8 cellular contexts compared by ENCODE assay signal in the genomic region with DNA sequence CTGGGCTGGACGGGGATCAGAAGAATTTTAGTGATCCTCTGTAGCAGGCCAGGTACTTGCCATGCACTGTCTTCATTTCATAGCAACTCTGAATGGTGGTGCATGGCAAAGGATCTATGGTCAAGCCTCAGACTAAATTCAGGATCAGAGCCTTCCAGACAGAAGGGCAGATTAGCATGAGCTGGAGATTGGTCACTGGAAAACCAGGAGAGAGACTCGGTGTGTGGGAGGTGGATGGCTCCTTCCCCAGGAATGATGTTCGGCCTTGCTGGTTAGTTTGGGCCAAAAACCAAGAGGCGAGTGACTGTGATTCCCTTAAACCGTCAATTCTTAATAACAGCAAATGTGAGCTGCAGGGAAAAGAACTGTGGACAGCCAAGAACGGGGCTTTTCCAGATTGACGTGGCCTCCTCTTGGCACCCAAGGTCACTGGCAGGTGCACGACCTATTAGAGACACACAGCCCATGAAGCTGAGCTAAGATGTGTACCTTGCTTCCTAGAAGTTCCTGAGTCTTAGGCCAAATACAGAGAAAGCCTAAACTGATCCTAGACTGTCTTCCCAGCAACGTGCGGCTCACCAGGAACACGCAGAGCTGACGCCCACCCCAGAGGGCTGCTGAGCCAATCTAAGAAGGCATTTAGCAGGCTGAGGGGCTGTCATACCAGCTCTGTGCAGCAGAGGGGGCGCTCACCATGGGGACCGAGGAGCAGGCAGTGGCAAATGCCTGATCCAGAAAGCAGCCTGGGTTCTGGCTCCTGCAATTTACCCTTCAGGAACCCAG. TPM values are rescaled to one million over a fixed set of nuclear protein-coding genes. Genes with fewer than 3 reads are reported as not detected.
DNase-seq lines count a peak whose midpoint lies in the region; ATAC-seq and TF ChIP-seq lines count a peak whose summit lies in the region.

No MANE protein-coding gene starts in this region.

- intact Hi-C loops in sigmoid colon (cut with DNase I), result no loop called here

- TF ChIP-seq CTCF in DND-41 (IDR thresholded peaks at IDR 0.05; ENCODE audit: borderline replicate concordance, extremely low read depth, low read length, poor library complexity, severe bottlenecking), result peak; percentile 90
- TF ChIP-seq CTCF in right atrium auricular region (IDR thresholded peaks at IDR 0.05), result peak; percentile 87 to 94
- TF ChIP-seq CTCF in sigmoid colon (IDR thresholded peaks at IDR 0.05), result peak; percentile 69 to 91 (median 80)

- H4K20me1 ChIP-seq in DND-41 (ENCODE audit: insufficient read depth, low read length) (peaks cover 12% of the 10 kb centered on the region; the same call in 1 of the 2 replicates), Karpas-422 (ENCODE audit: insufficient read depth, low read depth, low read length) (no peaks in the 10 kb centered on the region)

- H3K27me3 ChIP-seq in DND-41 (ENCODE audit: insufficient read depth, low read length, poor library complexity), result no peaks in the 10 kb centered on the region
- H3K27me3 ChIP-seq in Karpas-422 (ENCODE audit: low read length), result no peaks in the 10 kb centered on the region
- no peaks in the 10 kb centered on the region for H3K27me3 ChIP-seq in adipocyte (replicated peaks; ENCODE audit: control insufficient read depth, insufficient read depth, low read length)
- H3K27me3 ChIP-seq in right atrium auricular region, result no peaks in the 10 kb centered on the region
- H3K27me3 ChIP-seq in sigmoid colon, result no peaks in the 10 kb centered on the region

- H3K27ac ChIP-seq in DND-41 (ENCODE audit: low read length) (no peak overlapping the region), Karpas-422 (ENCODE audit: low read length) (no peak overlapping the region), right atrium auricular region (no peak overlapping the region), sigmoid colon (no peak overlapping the region)

- H3K36me3 ChIP-seq in DND-41 (ENCODE audit: insufficient read depth, low read length), result peaks cover 7% of the 10 kb centered on the region; the same call in 1 of the 2 replicates
- no peaks in the 10 kb centered on the region for H3K36me3 ChIP-seq in Karpas-422 (ENCODE audit: insufficient read depth, low read length)
- H3K36me3 ChIP-seq in adipocyte (ENCODE audit: control insufficient read depth, insufficient read depth, low read length, severe bottlenecking), result peaks cover 16% of the 10 kb centered on the region
- H3K36me3 ChIP-seq in right atrium auricular region, result peaks cover 7% of the 10 kb centered on the region
- H3K36me3 ChIP-seq in sigmoid colon, result peaks cover 0 to 17% (median 3%) of the 10 kb centered on the region in 4 donors

- TF ChIP-seq POLR2A in sigmoid colon (IDR thresholded peaks at IDR 0.05), result no peak

- 52 to 61% methylated on average over 14 of the region's 14 CpGs for WGBS in sigmoid colon, 2 donors

- no peaks in the 10 kb centered on the region for H3K9me2 ChIP-seq in Karpas-422 (replicated peaks; ENCODE audit: insufficient read depth, low read length)

- H3K4me2 ChIP-seq in DND-41 (ENCODE audit: insufficient read depth, low read length) (no peak overlapping the region), Karpas-422 (ENCODE audit: low read depth, low read length, poor library complexity, severe bottlenecking) (no peak overlapping the region)

- no peaks in the 10 kb centered on the region for H3K9me3 ChIP-seq in DND-41 (ENCODE audit: insufficient read depth, low read length, severe bottlenecking)
- no peaks in the 10 kb centered on the region for H3K9me3 ChIP-seq in Karpas-422 (ENCODE audit: low read length)
- H3K9me3 ChIP-seq in adipocyte (ENCODE audit: control insufficient read depth, low read length), result no peaks in the 10 kb centered on the region
- no peaks in the 10 kb centered on the region for H3K9me3 ChIP-seq in right atrium auricular region
- no peaks in the 10 kb centered on the region for H3K9me3 ChIP-seq in sigmoid colon

- H3K79me2 ChIP-seq in DND-41 (ENCODE audit: insufficient read depth, low read length) (no peaks in the 10 kb centered on the region), Karpas-422 (ENCODE audit: low read length) (no peaks in the 10 kb centered on the region)

- H2AFZ ChIP-seq in DND-41 (ENCODE audit: low read depth, low read length) (no peak overlapping the region), Karpas-422 (ENCODE audit: low read length) (no peak overlapping the region)

- no peak overlapping the region for H3K4me3 ChIP-seq in DND-41 (ENCODE audit: low read depth in 1 of 2, low read length in 2 of 2)
- no peak overlapping the region for H3K4me3 ChIP-seq in Karpas-422 (ENCODE audit: low read length)
- H3K4me3 ChIP-seq in adipocyte (ENCODE audit: low read length), result no peak overlapping the region
- H3K4me3 ChIP-seq in right atrium auricular region, result no peak overlapping the region
- H3K4me3 ChIP-seq in sigmoid colon, result no peak overlapping the region

- ATAC-seq in DND-41 (ENCODE audit: insufficient read depth, low read depth), result peak; percentile 91
- ATAC-seq in GM18502 (IDR thresholded peaks at IDR 0.05; ENCODE audit: poor library complexity, unreplicated experiment), result no peak
- no peak for ATAC-seq in HG03469 (IDR thresholded peaks at IDR 0.05; ENCODE audit: unreplicated experiment)

- H3K9ac ChIP-seq in DND-41 (ENCODE audit: low read depth, low read length) (no peak overlapping the region), Karpas-422 (ENCODE audit: low read length) (no peak overlapping the region), adipocyte (ENCODE audit: low read length) (no peak overlapping the region)

- no peak for TF ChIP-seq EP300 in sigmoid colon (IDR thresholded peaks at IDR 0.05)

- H3K4me1 ChIP-seq in DND-41 (ENCODE audit: insufficient read depth, low read length), result no peaks in the 10 kb centered on the region
- no peaks in the 10 kb centered on the region for H3K4me1 ChIP-seq in Karpas-422 (ENCODE audit: low read length)
- H3K4me1 ChIP-seq in adipocyte (ENCODE audit: control insufficient read depth, insufficient read depth, low read length), result peaks cover 18% of the 10 kb centered on the region
- H3K4me1 ChIP-seq in right atrium auricular region, result no peaks in the 10 kb centered on the region
- H3K4me1 ChIP-seq in sigmoid colon, result no peaks in the 10 kb centered on the region

- peak; percentile 74 for DNase-seq in DND-41
- peak; percentile 85 for DNase-seq in Karpas-422
- DNase-seq in T follicular helper cell (ENCODE audit: low read depth), result peak; percentile 60
- DNase-seq in adipocyte (ENCODE audit: low read depth), result peak; percentile 89
- DNase-seq in right atrium auricular region (ENCODE audit: low spot score), result peak; percentile 69
- DNase-seq in sigmoid colon, result peak; percentile 75

RNA-seq across cellular contexts. Expression of a gene that starts 18.5 kb away (rescaled TPM):
- 0.58 TPM in 1 of 2 replicates, not detected in the other for total RNA-seq in Karpas-422 (2014; rRNA removed; shearing (Covaris generic); ENCODE audit: low replicate concordance)
- total RNA-seq in right atrium auricular region, result 10 to 100 TPM; 22.6 to 27.3 TPM
- 10 to 100 TPM in 1 of 4 donors, 1 to 10 TPM in 3; 6.7 to 12.8 (median 8.4) TPM for total RNA-seq in sigmoid colon
- 10 to 100 TPM in 1 of 3 donors, 1 to 10 TPM in 2; 2.4 to 11.0 (median 3.7) TPM for polyA plus RNA-seq in sigmoid colon

RNA-seq across cellular contexts. Expression of a gene that starts 24.4 kb away (rescaled TPM):
- not detected in 2 replicates for total RNA-seq in Karpas-422 (2014; rRNA removed; shearing (Covaris generic); ENCODE audit: low replicate concordance)
- total RNA-seq in right atrium auricular region, result not detected
- not detected for total RNA-seq in sigmoid colon
- not detected for polyA plus RNA-seq in sigmoid colon
